Comparison of ENCODE assay signal across 16 cellular contexts in genomic region chr7:27616186-27616491, GRCh38. TPM values are rescaled to one million over a fixed set of nuclear protein-coding genes. Genes with fewer than 3 reads are reported as not detected.
A peak's percentile ranks its signal among the peaks of the same experiment; 100 is the strongest.
DNase-seq lines count a peak whose midpoint lies in the region; ATAC-seq and TF ChIP-seq lines count a peak whose summit lies in the region.
"Had no signal": no experiment of that assay in that cellular context is flagged by ENCODE, and none has a peak within 500 bp of the region (broad histone marks: within the 10 kb centered on the region; RNA-seq: fewer than 3 reads in every experiment).

No MANE protein-coding gene starts in this region.

- no peak overlapping the region for H3K27ac Mint-ChIP-seq in T-cell
- H3K27ac Mint-ChIP-seq: GM23338 had no signal

- H3K36me3 Mint-ChIP-seq in T-cell = peaks cover 51% of the 10 kb centered on the region

- no peaks in the 10 kb centered on the region for H4K20me1 ChIP-seq in BLaER1 treated with 17β-estradiol and CSF1 and Interleukin-3, amounts not matched to agents 10 nM and 100 nM

- no peak for ATAC-seq in T-cell (replicated peaks in 1 of 4)
- ATAC-seq: GM23338, HepG2 had no signal

- DNase-seq in HEK293T (ENCODE audit: extremely low spot score) (no peak), NCI-H2171 treated with DMSO at 0.1 percent for 48 hours (lab: John Stamatoyannopoulos, UW) (peak; percentile 63), T-cell (no peak), amygdala (lab: John Stamatoyannopoulos, UW) (no peak), HuH-7 (ENCODE audit: low spot score) (no peak)
- DNase-seq: ACHN; BE2C; CD4-positive, alpha-beta memory T cell; DMS153; DMS79; GDM1; HCEC 1CT had no signal

- no peaks in the 10 kb centered on the region for H3K27me3 Mint-ChIP-seq in T-cell
- H3K27me3 Mint-ChIP-seq: CD4-positive, alpha-beta memory T cell had no signal

- CTCF ChIA-PET in HEK293T (lab: Yijun Ruan, JAX) = interaction anchor here (1.0 kb wide), 1 partner anchor 9 kb away, joined by 4 read pairs; no protein-coding TSS in a partner anchor
- CTCF ChIA-PET in T-cell (lab: Charles Lee) = no interaction called here

- POLR2A ChIA-PET in HEK293T (lab: Yijun Ruan, JAX) = no interaction called here
- POLR2A ChIA-PET in T-cell (lab: Charles Lee) = no interaction called here

- peaks cover 0 to 5% (median 4%) of the 10 kb centered on the region in 3 donors for H3K4me1 Mint-ChIP-seq in T-cell

- H3K4me2 ChIP-seq in BLaER1 treated with 17β-estradiol and CSF1 and Interleukin-3, amounts not matched to agents 10 nM and 100 nM = peak overlapping the region in 7 of 11 experiments; percentile 2 to 86 (median 39); a peak in 10 of 22 replicates
- H3K4me2 ChIP-seq: GM23338 had no signal

- H3K27ac ChIP-seq in BLaER1 treated with 17β-estradiol and CSF1 and Interleukin-3, amounts not matched to agents 10 nM and 100 nM = peak overlapping the region in 1 of 11 experiments; percentile 79; a peak in 2 of 22 replicates

- peaks cover 6 to 35% (median 30%) of the 10 kb centered on the region in 10 experiments; a peak in 17 of 20 replicates for H3K4me1 ChIP-seq in BLaER1 treated with 17β-estradiol and CSF1 and Interleukin-3, amounts not matched to agents 10 nM and 100 nM

- peaks cover 18 to 44% (median 35%) of the 10 kb centered on the region in 11 experiments for H3K36me3 ChIP-seq in BLaER1 treated with 17β-estradiol and CSF1 and Interleukin-3, amounts not matched to agents 10 nM and 100 nM
- H3K36me3 ChIP-seq: BE2C had no signal

- no peaks in the 10 kb centered on the region for H3K27me3 ChIP-seq in BLaER1 treated with 17β-estradiol and CSF1 and Interleukin-3, amounts not matched to agents 10 nM and 100 nM
- H3K27me3 ChIP-seq: BE2C had no signal

- H3K4me3 Mint-ChIP-seq in T-cell = no peak overlapping the region
- H3K4me3 Mint-ChIP-seq: CD14-positive monocyte; CD4-positive, alpha-beta memory T cell; GM23338 had no signal

- H3K4me3 ChIP-seq in BLaER1 treated with 17β-estradiol and CSF1 and Interleukin-3, amounts not matched to agents 10 nM and 100 nM = peak overlapping the region in 3 of 10 experiments; percentile 14 to 30 (median 21); a peak in 3 of 20 replicates
- H3K4me3 ChIP-seq: GM23338 had no signal

- peaks cover 45 to 58% (median 54%) of the 10 kb centered on the region in 11 experiments for H3K9me3 ChIP-seq in BLaER1 treated with 17β-estradiol and CSF1 and Interleukin-3, amounts not matched to agents 10 nM and 100 nM (replicated peaks in 1 of 11)
- H3K9me3 ChIP-seq: BE2C had no signal

- peaks cover 7 to 30% (median 23%) of the 10 kb centered on the region in 3 donors for H3K9me3 Mint-ChIP-seq in T-cell

- H3K9ac ChIP-seq in BLaER1 treated with 17β-estradiol and CSF1 and Interleukin-3, amounts not matched to agents 10 nM and 100 nM = no peak overlapping the region

TF ChIP-seq in HEK293T, 16 proteins besides CTCF, POLR2A, EP300 and RAD21:
- no peak for TF ChIP-seq HDGF (IDR thresholded peaks at IDR 0.05; ENCODE audit: borderline replicate concordance)
- TF ChIP-seq PKNOX1 (IDR thresholded peaks at IDR 0.05) = no peak
- no peak for TF ChIP-seq CTBP1 (IDR thresholded peaks at IDR 0.05; ENCODE audit: borderline replicate concordance)
- TF ChIP-seq L3MBTL2 (conservative IDR thresholded peaks at IDR 0.05) = peak; percentile 65
TF ChIP-seq in HEK293T: peak in this region for 1.

RNA-seq across cellular contexts. Expression of gene HIBADH, which starts 46.5 kb away (rescaled TPM):
- total RNA-seq in T-cell = 10 to 100 TPM in 4 of 5 donors, 1 to 10 TPM in 1; 9.8 to 12.5 (median 12.0) TPM
